ENCODE assay signal across 14 cellular contexts in the genomic region with DNA sequence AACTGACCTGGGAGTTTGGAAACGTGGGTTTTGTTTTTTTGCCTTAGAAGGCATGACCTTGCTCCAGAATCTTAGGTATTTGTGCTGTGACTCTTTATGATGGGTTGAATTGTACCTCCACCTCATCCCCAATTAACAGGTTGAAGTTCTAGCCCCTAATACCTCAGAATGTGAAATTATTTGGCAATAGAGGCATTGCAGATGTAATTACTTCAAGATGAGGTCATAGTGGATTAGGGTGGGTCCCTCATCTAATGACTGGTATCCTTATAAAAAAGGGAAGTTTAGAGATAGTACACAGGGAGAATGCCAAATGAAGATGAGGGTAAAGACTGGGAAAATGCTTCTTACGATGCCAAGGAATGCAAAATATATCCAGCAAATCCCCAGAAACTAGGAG. TPM values are rescaled to one million over a fixed set of nuclear protein-coding genes. Genes with fewer than 3 reads are reported as not detected.
"Had no signal": no experiment of that assay in that cellular context is flagged by ENCODE, and none has a peak within 500 bp of the region (broad histone marks: within the 10 kb centered on the region; RNA-seq: fewer than 3 reads in every experiment).

No MANE protein-coding gene starts in this region.

- H3K27ac Mint-ChIP-seq: activated naive CD4-positive, alpha-beta T cell treated with anti-CD3 and anti-CD28 coated beads, Interleukin-2, amount 50 U/mL, for 72 hours; stimulated activated naive B cell treated with anti-CD40 and anti-IgM and Interleukin-4, amounts not matched to agents 10 μg/mL and 1 μg/mL and 100 μg/mL, for 72 hours; WTC11 had no signal

- H3K9me3 ChIP-seq: heart left ventricle, lower lobe of right lung, transverse colon had no signal

- H3K9me3 Mint-ChIP-seq: activated naive CD4-positive, alpha-beta T cell treated with anti-CD3 and anti-CD28 coated beads, Interleukin-2, amount 50 U/mL, for 72 hours; effector memory CD8-positive, alpha-beta T cell; stimulated activated naive B cell treated with anti-CD40 and anti-IgM and Interleukin-4, amounts not matched to agents 10 μg/mL and 1 μg/mL and 100 μg/mL, for 72 hours; WTC11 had no signal

- H3K4me3 ChIP-seq: heart left ventricle, lower lobe of right lung, transverse colon had no signal

- ATAC-seq: activated naive CD4-positive, alpha-beta T cell treated with anti-CD3 and anti-CD28 coated beads, Interleukin-2, amount 50 U/mL, for 72 hours; effector memory CD8-positive, alpha-beta T cell; heart left ventricle; left colon; lower lobe of right lung; stimulated activated naive B cell treated with anti-CD40 and anti-IgM and Interleukin-4, amounts not matched to agents 10 μg/mL and 1 μg/mL and 100 μg/mL, for 72 hours; WTC11 had no signal

- H3K27ac ChIP-seq: epithelial cell of prostate, heart left ventricle, lower lobe of right lung, transverse colon had no signal

- DNase-seq: activated CD4-positive, alpha-beta T cell treated with anti-CD3 and anti-CD28 coated beads for 48 hours; dermis blood vessel endothelial cell; effector memory CD8-positive, alpha-beta T cell; heart left ventricle; left colon; lower lobe of right lung; nucleus accumbens; stimulated activated CD4-positive, alpha-beta T cell treated with anti-CD3 and anti-CD28 coated beads, Interleukin-2, amount 100 ng/mL, for 48 hours; stimulated activated naive B cell treated with anti-CD40 and anti-IgM and Interleukin-4, amounts not matched to agents 10 μg/mL and 1 μg/mL and 100 μg/mL, for 72 hours; transverse colon had no signal

- H3K27me3 ChIP-seq: heart left ventricle, transverse colon had no signal

- H3K27me3 Mint-ChIP-seq: effector memory CD8-positive, alpha-beta T cell; stimulated activated naive B cell treated with anti-CD40 and anti-IgM and Interleukin-4, amounts not matched to agents 10 μg/mL and 1 μg/mL and 100 μg/mL, for 72 hours had no signal

- H3K4me3 Mint-ChIP-seq: effector memory CD8-positive, alpha-beta T cell; stimulated activated naive B cell treated with anti-CD40 and anti-IgM and Interleukin-4, amounts not matched to agents 10 μg/mL and 1 μg/mL and 100 μg/mL, for 72 hours; WTC11 had no signal

- H3K36me3 Mint-ChIP-seq: WTC11 had no signal

RNA-seq across cellular contexts. Expression of a gene that starts 43.1 kb away (rescaled TPM):
- total RNA-seq: frontal cortex had no signal
